In genomic region chr14:105626651-105627050, GRCh38 we compare ENCODE assay signal across 7 cellular contexts.
DNase-seq lines count a peak whose midpoint lies in the region; ATAC-seq, FAIRE-seq and TF ChIP-seq lines count a peak whose summit lies in the region.
"Not testable (repeated sequence)": the region's sequence is repeated elsewhere in the genome, so short reads cannot be mapped to it uniquely, and the experiment has no call there.

No MANE protein-coding gene starts in this region.

- TF ChIP-seq RAD21 in A549 (conservative IDR thresholded peaks at IDR 0.05 in 1 of 2, IDR thresholded peaks at IDR 0.05 in 1 of 2), result not testable (repeated sequence)

- TF ChIP-seq CTCF in A549 (IDR thresholded peaks at IDR 0.05); lower lobe of right lung (IDR thresholded peaks at IDR 0.05): not testable (repeated sequence)

- H3K4me1 ChIP-seq in A549, lower lobe of right lung: not testable (repeated sequence)

- H3K4me3 Mint-ChIP-seq in activated naive CD8-positive, alpha-beta T cell treated with anti-CD3 and anti-CD28 coated beads, Interleukin-2, amount 50 U/mL, for 24 hours; stimulated activated naive CD8-positive, alpha-beta T cell treated with anti-CD3 and anti-CD28 coated beads, Interleukin-15, amount 100 ng/mL, for 72 hours: not testable (repeated sequence)

- POLR2A ChIA-PET in A549 (lab: Yijun Ruan, JAX), result not testable (repeated sequence)

- not testable (repeated sequence) for H3K27me3 Mint-ChIP-seq in activated naive CD8-positive, alpha-beta T cell treated with anti-CD3 and anti-CD28 coated beads, Interleukin-2, amount 50 U/mL, for 24 hours
- peaks cover 13% of the 10 kb centered on the region for H3K27me3 Mint-ChIP-seq in stimulated activated naive CD8-positive, alpha-beta T cell treated with anti-CD3 and anti-CD28 coated beads, Interleukin-15, amount 100 ng/mL, for 72 hours

- H3K27ac ChIP-seq in A549, lower lobe of right lung: not testable (repeated sequence)

- CTCF ChIA-PET in A549 (lab: Yijun Ruan, JAX), result not testable (repeated sequence)

- not testable (repeated sequence) for H3K36me3 ChIP-seq in lower lobe of right lung

- not testable (repeated sequence) for H3K4me3 ChIP-seq in A549, lower lobe of right lung

- FAIRE-seq in A549 (lab: Jason Lieb, UNC), result not testable (repeated sequence)

- not testable (repeated sequence) for H3K36me3 Mint-ChIP-seq in activated naive CD8-positive, alpha-beta T cell treated with anti-CD3 and anti-CD28 coated beads, Interleukin-2, amount 50 U/mL, for 24 hours (ENCODE audit: low read depth)

- H3K27me3 ChIP-seq in lower lobe of right lung (ENCODE audit: low read depth), result not testable (repeated sequence)

- H3K4me1 Mint-ChIP-seq in activated naive CD8-positive, alpha-beta T cell treated with anti-CD3 and anti-CD28 coated beads, Interleukin-2, amount 50 U/mL, for 24 hours; stimulated activated naive CD8-positive, alpha-beta T cell treated with anti-CD3 and anti-CD28 coated beads, Interleukin-15, amount 100 ng/mL, for 72 hours: not testable (repeated sequence)

- ATAC-seq in A549, result peak; percentile 58 to 71; a peak in 5 of 6 replicates
- ATAC-seq in HG03066 (IDR thresholded peaks at IDR 0.05; ENCODE audit: low read depth, unreplicated experiment), result peak; percentile 43
- ATAC-seq in SK-N-SH treated with all-trans-retinoic acid at 6 μM for 48 hours, result peak; percentile 28; the same call in 2 of the 3 replicates
- ATAC-seq in activated naive CD8-positive, alpha-beta T cell treated with anti-CD3 and anti-CD28 coated beads, Interleukin-2, amount 50 U/mL, for 24 hours, result peak; percentile 18
- ATAC-seq in esophagus mucosa, result peak; percentile 19
- ATAC-seq in lower lobe of right lung, result peak; percentile 5 to 32
- peak; percentile 7 for ATAC-seq in stimulated activated naive CD8-positive, alpha-beta T cell treated with anti-CD3 and anti-CD28 coated beads, Interleukin-15, amount 100 ng/mL, for 72 hours

- TF ChIP-seq POLR2A in A549 (IDR thresholded peaks at IDR 0.05; ENCODE audit: low read length), result not testable (repeated sequence)

- H3K9me3 ChIP-seq in A549, lower lobe of right lung: not testable (repeated sequence)

- TF ChIP-seq EP300 in A549 (IDR thresholded peaks at IDR 0.05), result not testable (repeated sequence)

- H3K27ac Mint-ChIP-seq in activated naive CD8-positive, alpha-beta T cell treated with anti-CD3 and anti-CD28 coated beads, Interleukin-2, amount 50 U/mL, for 24 hours; stimulated activated naive CD8-positive, alpha-beta T cell treated with anti-CD3 and anti-CD28 coated beads, Interleukin-15, amount 100 ng/mL, for 72 hours: not testable (repeated sequence)

- intact Hi-C loops in lower lobe of right lung (cut with DNase I), result not testable (repeated sequence)

- not testable (repeated sequence) for H3K9me3 Mint-ChIP-seq in activated naive CD8-positive, alpha-beta T cell treated with anti-CD3 and anti-CD28 coated beads, Interleukin-2, amount 50 U/mL, for 24 hours; stimulated activated naive CD8-positive, alpha-beta T cell treated with anti-CD3 and anti-CD28 coated beads, Interleukin-15, amount 100 ng/mL, for 72 hours

- not testable (repeated sequence) for H3K4me2 ChIP-seq in A549

- not testable (repeated sequence) for DNase-seq in A549 (ENCODE audit: low read depth in 1 of 2, low spot score in 1 of 2); activated naive CD8-positive, alpha-beta T cell treated with anti-CD3 and anti-CD28 coated beads, Interleukin-2, amount 50 U/mL, for 24 hours; lower lobe of right lung; stimulated activated naive CD8-positive, alpha-beta T cell treated with anti-CD3 and anti-CD28 coated beads, Interleukin-15, amount 100 ng/mL, for 72 hours

- WGBS in A549 (ENCODE audit: missing lambda C conversion rate), result no CpG with 5 or more reads among the region's 5 CpGs

Comparison
In these comparisons a context has a peak if more than half of its experiments do, and no peak if none do; other contexts are left out.
1. ATAC-seq: peak in every context shown above with its lines; median percentile 64 in A549; 43 in HG03066; 28 in SK-N-SH treated with all-trans-retinoic acid at 6 μM for 48 hours; 19 in esophagus mucosa; 18 in lower lobe of right lung; 18 in activated naive CD8-positive, alpha-beta T cell treated with anti-CD3 and anti-CD28 coated beads, Interleukin-2, amount 50 U/mL, for 24 hours; 7 in stimulated activated naive CD8-positive, alpha-beta T cell treated with anti-CD3 and anti-CD28 coated beads, Interleukin-15, amount 100 ng/mL, for 72 hours.